In genomic region chr4:56465599-56466295, GRCh38 we compare ENCODE assay signal across 8 cellular contexts. TPM values are rescaled to one million over a fixed set of nuclear protein-coding genes. Genes with fewer than 3 reads are reported as not detected.
A peak's percentile ranks its signal among the peaks of the same experiment; 100 is the strongest.
DNase-seq lines count a peak whose midpoint lies in the region; ATAC-seq and TF ChIP-seq lines count a peak whose summit lies in the region.

No MANE protein-coding gene starts in this region.

- peaks cover 9% of the 10 kb centered on the region for H3K4me1 ChIP-seq in right cardiac atrium (ENCODE audit: control insufficient read depth, insufficient read depth, low read length)
- peaks cover 17% of the 10 kb centered on the region for H3K4me1 ChIP-seq in stomach smooth muscle (ENCODE audit: control insufficient read depth, insufficient read depth, low read length)

- peaks cover 20% of the 10 kb centered on the region for H3K36me3 Mint-ChIP-seq in activated T-cell treated with anti-CD3 and anti-CD28 coated beads, Interleukin-2, amount 50 U/mL, for 4 hours (ENCODE audit: insufficient read depth)

- H3K4me3 ChIP-seq in right cardiac atrium (ENCODE audit: low read length): peak overlapping the region; percentile 84
- H3K4me3 ChIP-seq in stomach smooth muscle (ENCODE audit: low read length in 2 of 2): peak overlapping the region; percentile 72 to 98

- H3K27me3 ChIP-seq in right cardiac atrium (ENCODE audit: control insufficient read depth, insufficient read depth) (no peaks in the 10 kb centered on the region), stomach smooth muscle (ENCODE audit: control insufficient read depth in 1 of 2, insufficient read depth in 2 of 2, low read length in 2 of 2) (no peaks in the 10 kb centered on the region)

- no peak for TF ChIP-seq CTCF in GM20000 (IDR thresholded peaks at IDR 0.05; ENCODE audit: extremely low read depth, missing control alignments)

- H3K9me3 ChIP-seq in right cardiac atrium (ENCODE audit: control insufficient read depth, low read length): no peaks in the 10 kb centered on the region
- no peaks in the 10 kb centered on the region for H3K9me3 ChIP-seq in stomach smooth muscle (ENCODE audit: control insufficient read depth in 2 of 2, low read length in 2 of 2)

- no peaks in the 10 kb centered on the region for H3K9me3 Mint-ChIP-seq in activated T-cell treated with anti-CD3 and anti-CD28 coated beads, Interleukin-2, amount 50 U/mL, for 4 hours

- peaks cover 2 to 10% of the 10 kb centered on the region in 2 donors for H3K36me3 ChIP-seq in stomach smooth muscle (ENCODE audit: control insufficient read depth in 2 of 2, insufficient read depth in 2 of 2, low read length in 2 of 2)

- no peak for ATAC-seq in activated T-cell treated with anti-CD3 and anti-CD28 coated beads, Interleukin-2, amount 50 U/mL, for 4 hours
- ATAC-seq in right cardiac atrium: no peak

- peaks cover 51% of the 10 kb centered on the region for H3K4me1 Mint-ChIP-seq in activated T-cell treated with anti-CD3 and anti-CD28 coated beads, Interleukin-2, amount 50 U/mL, for 4 hours (ENCODE audit: low read depth)

- 70% methylated on average over 10 of the region's 10 CpGs for WGBS in right cardiac atrium

- peak overlapping the region; percentile 96 for H3K4me3 Mint-ChIP-seq in activated T-cell treated with anti-CD3 and anti-CD28 coated beads, Interleukin-2, amount 50 U/mL, for 4 hours

- H3K27ac ChIP-seq in right cardiac atrium (ENCODE audit: low read length) (no peak overlapping the region), stomach smooth muscle (ENCODE audit: low read length) (no peak overlapping the region)

- H3K27me3 Mint-ChIP-seq in activated T-cell treated with anti-CD3 and anti-CD28 coated beads, Interleukin-2, amount 50 U/mL, for 4 hours (ENCODE audit: low read depth): no peaks in the 10 kb centered on the region

- no peak overlapping the region for H3K9ac ChIP-seq in stomach smooth muscle (ENCODE audit: low read length in 2 of 2)

- no peak for DNase-seq in activated T-cell treated with anti-CD3 and anti-CD28 coated beads, Interleukin-2, amount 50 U/mL, for 4 hours
- no peak for DNase-seq in activated T-cell treated with anti-CD3 and anti-CD28 coated beads, Interleukin-2, amount 50 U/mL, for 1 hour
- peak; percentile 11 for DNase-seq in UCSD-AML1 (lab: John Stamatoyannopoulos, UW; ENCODE audit: unreplicated experiment)
- DNase-seq in right cardiac atrium: no peak
- no peak for DNase-seq in GM20000 (ENCODE audit: low spot score)
- DNase-seq in GM19240 (ENCODE audit: insufficient read length, low spot score): no peak
- no peak for DNase-seq in activated CD4-positive, CD25-positive, alpha-beta regulatory T cell treated with anti-CD3 and anti-CD28 coated beads, Interleukin-2, amount 50 U/mL, for 72 hours

- intact Hi-C loops in right cardiac atrium (cut with DNase I): no loop called here

RNA-seq across cellular contexts. Expression of gene SRP72, which starts 1.7 kb away (rescaled TPM):
- total RNA-seq in activated T-cell treated with anti-CD3 and anti-CD28 coated beads, Interleukin-2, amount 50 U/mL, for 4 hours: 100 to 1,000 TPM; 206 to 227 (median 213) TPM
- 10 to 100 TPM; 36.2 to 53.7 (median 40.5) TPM for total RNA-seq in right cardiac atrium
- polyA plus RNA-seq in right cardiac atrium: 16.5 TPM

RNA-seq across cellular contexts. Expression of gene PAICS, which starts 29.7 kb away (rescaled TPM):
- 100 to 1,000 TPM; 309 to 370 (median 332) TPM for total RNA-seq in activated T-cell treated with anti-CD3 and anti-CD28 coated beads, Interleukin-2, amount 50 U/mL, for 4 hours
- 10 to 100 TPM; 23.0 to 28.7 (median 25.5) TPM for total RNA-seq in right cardiac atrium
- polyA plus RNA-seq in right cardiac atrium: 23.9 TPM

RNA-seq across cellular contexts. Expression of gene PPAT, which starts 30.3 kb away (rescaled TPM):
- total RNA-seq in activated T-cell treated with anti-CD3 and anti-CD28 coated beads, Interleukin-2, amount 50 U/mL, for 4 hours: 10 to 100 TPM; 68.9 to 79.0 (median 76.7) TPM
- 1 to 10 TPM; 3.4 to 4.8 (median 4.4) TPM for total RNA-seq in right cardiac atrium
- 1.2 TPM for polyA plus RNA-seq in right cardiac atrium

RNA-seq across cellular contexts. Expression of gene ARL9, which starts 39.8 kb away (rescaled TPM):
- under 1 TPM; 0.18 to 0.46 (median 0.42) TPM for total RNA-seq in activated T-cell treated with anti-CD3 and anti-CD28 coated beads, Interleukin-2, amount 50 U/mL, for 4 hours
- not detected for total RNA-seq in right cardiac atrium
- polyA plus RNA-seq in right cardiac atrium: 0.05 TPM

Comparison
In these comparisons a context has a peak if more than half of its experiments do, and no peak if none do; other contexts are left out.
1. RNA of gene PAICS, which starts 29.7 kb away (total RNA-seq): 309 to 370 TPM in activated T-cell treated with anti-CD3 and anti-CD28 coated beads, Interleukin-2, amount 50 U/mL, for 4 hours; 23.0 to 28.7 TPM in right cardiac atrium; every median in the first group is over 10 times any median in the second.
2. RNA of gene PPAT, which starts 30.3 kb away (total RNA-seq): 68.9 to 79.0 TPM in activated T-cell treated with anti-CD3 and anti-CD28 coated beads, Interleukin-2, amount 50 U/mL, for 4 hours; 3.4 to 4.8 TPM in right cardiac atrium; every median in the first group is over 10 times any median in the second.